10 cellular contexts compared by ENCODE assay signal in the genomic region with DNA sequence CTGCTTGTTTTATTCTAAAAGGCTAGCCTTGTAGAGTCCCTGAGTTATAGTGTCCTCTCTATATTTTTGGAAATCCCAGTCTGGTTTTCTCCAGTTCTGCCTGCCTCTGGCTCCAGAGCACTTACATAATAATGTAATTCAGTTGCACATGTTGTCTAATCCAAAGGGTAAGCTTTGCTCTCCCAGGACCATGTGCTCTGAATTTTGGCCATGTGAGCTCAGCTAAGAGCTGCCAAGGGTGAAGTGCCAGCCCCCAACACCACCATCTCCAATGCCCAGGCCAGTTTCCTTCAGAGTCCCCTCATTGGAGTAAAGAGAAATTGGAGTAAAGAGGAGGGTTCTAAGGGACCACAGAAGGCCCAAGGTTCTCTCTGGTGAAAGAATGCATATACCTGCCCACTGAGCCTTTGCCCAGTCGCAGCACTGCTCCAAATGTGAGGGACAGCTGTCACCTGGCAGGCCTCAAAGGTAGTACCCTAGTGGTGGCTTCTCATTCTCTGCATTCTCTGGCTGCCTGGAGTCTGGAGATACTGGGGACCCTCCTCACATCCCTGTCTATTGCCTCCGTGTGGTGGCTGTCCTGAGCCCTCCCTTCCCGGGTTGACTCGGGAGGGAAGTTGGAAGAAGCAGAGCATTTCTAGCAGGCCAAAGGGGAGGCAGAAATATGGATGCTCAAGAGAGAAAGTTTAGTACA. TPM values are rescaled to one million over a fixed set of nuclear protein-coding genes. Genes with fewer than 3 reads are reported as not detected.
DNase-seq lines count a peak whose midpoint lies in the region; ATAC-seq, FAIRE-seq and TF ChIP-seq lines count a peak whose summit lies in the region.
"Had no signal": no experiment of that assay in that cellular context is flagged by ENCODE, and none has a peak within 500 bp of the region (broad histone marks: within the 10 kb centered on the region; RNA-seq: fewer than 3 reads in every experiment).

No MANE protein-coding gene starts in this region.

- no peaks in the 10 kb centered on the region for H3K36me3 ChIP-seq in GM23338 (ENCODE audit: insufficient read depth)
- H3K36me3 ChIP-seq in HepG2 (replicated peaks in 1 of 2; ENCODE audit: control insufficient read depth in 1 of 2, insufficient read depth in 2 of 2, low read length in 2 of 2) = peaks cover 6 to 26% of the 10 kb centered on the region in 2 experiments
- peaks cover 3% of the 10 kb centered on the region for H3K36me3 ChIP-seq in brain microvascular endothelial cell (replicated peaks)

- H3K27me3 Mint-ChIP-seq in GM23338 (ENCODE audit: insufficient read depth, low read depth, poor library complexity) = peaks cover 4% of the 10 kb centered on the region

- no peak overlapping the region for H3K4me3 Mint-ChIP-seq in GM23338

- in situ Hi-C loops in HepG2 (cut with HindIII; ENCODE audit: extremely low pct_ligation_motif_present, low pct_unique_long_range_greater_than_20kb) = no loop called here
- in situ Hi-C loops in brain microvascular endothelial cell (cut with HindIII; ENCODE audit: low pct_ligation_motif_present, low sequenced_read_pairs) = no loop called here

- peaks cover 26% of the 10 kb centered on the region for H3K79me2 ChIP-seq in GM23338 (replicated peaks; ENCODE audit: insufficient read depth)
- peaks cover 52% of the 10 kb centered on the region for H3K79me2 ChIP-seq in HepG2 (ENCODE audit: insufficient read depth, low read length)

- no peak overlapping the region for H3K27ac ChIP-seq in GM23338 (ENCODE audit: low read depth)
- no peak overlapping the region for H3K27ac ChIP-seq in HepG2 (ENCODE audit: extremely low read length, insufficient read depth, low read length)
- H3K27ac ChIP-seq in temporal lobe (ENCODE audit: low read depth, low read length) = peak overlapping the region; percentile 73
- no peak overlapping the region for H3K27ac ChIP-seq in brain microvascular endothelial cell
- H3K27ac ChIP-seq: neutrophil had no signal

- peak overlapping the region; percentile 7; the same call in 1 of the 2 replicates for H3K4me3 ChIP-seq in GM23338
- no peak overlapping the region for H3K4me3 ChIP-seq in HepG2 (replicated peaks in 1 of 3; ENCODE audit: insufficient read depth in 1 of 3, low read depth in 2 of 3, low read length in 3 of 3)
- H3K4me3 ChIP-seq in brain microvascular endothelial cell (ENCODE audit: low read depth, low read length) = no peak overlapping the region

- 87% methylated on average over 4 of the region's 4 CpGs for WGBS in HepG2 (ENCODE audit: low lambda C conversion rate)

- H3K4me1 Mint-ChIP-seq in GM23338 = peaks cover 54% of the 10 kb centered on the region

- CTCF ChIA-PET in HepG2 (lab: Yijun Ruan, JAX; ENCODE audit: low intra/inter-chr PET ratio, low total read pairs) = interaction anchor here (1.4 to 2.0 kb wide), 2 partner anchors 9 to 81 kb away, joined by 6 to 7 read pairs; no protein-coding TSS in a partner anchor

- TF ChIP-seq EP300 in HepG2 (IDR thresholded peaks at IDR 0.05; ENCODE audit: low read depth in 2 of 2, low read length in 2 of 2) (no peak), HepG2 (CRISPR knock-in tag; IDR thresholded peaks at IDR 0.05; ENCODE audit: borderline replicate concordance) (no peak)

- no peaks in the 10 kb centered on the region for H3K9me3 ChIP-seq in HepG2 (ENCODE audit: low read length)
- H3K9me3 ChIP-seq: neutrophil had no signal

- H2AFZ ChIP-seq in GM23338 (no peak overlapping the region), HepG2 (ENCODE audit: low read length) (no peak overlapping the region)

- DNase-seq in GM23338 (ENCODE audit: low spot score) (peak; percentile 66), anterior cingulate cortex (lab: John Stamatoyannopoulos, UW) (peak in 39 of 58 donors; percentile 9 to 76 (median 35)), HepG2 (ENCODE audit: low spot score) (no peak), brain microvascular endothelial cell (no peak)
- DNase-seq: NCI-H1436 treated with DMSO at 0.1 percent for 48 hours had no signal

- TF ChIP-seq CTCF in GM23338 (conservative IDR thresholded peaks at IDR 0.05; ENCODE audit: low read depth in 2 of 2) (no peak), HepG2 (CRISPR knock-in tag; IDR thresholded peaks at IDR 0.05) (no peak), brain microvascular endothelial cell (IDR thresholded peaks at IDR 0.05; ENCODE audit: low read depth, low read length, missing control alignments) (no peak)

- TF ChIP-seq POLR2A in HepG2 (IDR thresholded peaks at IDR 0.05; ENCODE audit: insufficient read depth in 1 of 2, low read depth in 2 of 2, low read length in 2 of 2) = no peak

- no peak overlapping the region for H3K9ac ChIP-seq in HepG2 (ENCODE audit: insufficient read depth, low read depth, low read length)

- H3K4me2 ChIP-seq in GM23338 (peak overlapping the region; percentile 36), HepG2 (ENCODE audit: low read depth, low read length) (no peak overlapping the region)

- FAIRE-seq in HepG2 (lab: Jason Lieb, UNC) = no peak

- no peaks in the 10 kb centered on the region for H3K36me3 Mint-ChIP-seq in GM23338 (ENCODE audit: low read depth)

- H4K20me1 ChIP-seq in GM23338 (replicated peaks; ENCODE audit: insufficient read depth) = peaks cover 40% of the 10 kb centered on the region
- H4K20me1 ChIP-seq in HepG2 (ENCODE audit: insufficient read depth, low read length) = peaks cover 45% of the 10 kb centered on the region

- ATAC-seq in GM23338 (peak; percentile 45), HepG2 (no peak), HG02588 (IDR thresholded peaks at IDR 0.05; ENCODE audit: unreplicated experiment) (no peak), HG03135 (IDR thresholded peaks at IDR 0.05; ENCODE audit: unreplicated experiment) (no peak), GM19395 (IDR thresholded peaks at IDR 0.05; ENCODE audit: unreplicated experiment) (no peak)

- no peak overlapping the region for H3K27ac Mint-ChIP-seq in GM23338

- H3K9me3 Mint-ChIP-seq in GM23338 = no peaks in the 10 kb centered on the region

- H3F3A ChIP-seq in GM23338 (replicated peaks; ENCODE audit: low read depth) = 0 out of 2 replicates have a peak, but pooled peaks cover 4% of the 10 kb centered on the region

- no peaks in the 10 kb centered on the region for H3K9me2 ChIP-seq in GM23338 (ENCODE audit: insufficient read depth)

- no peak for TF ChIP-seq RAD21 in HepG2 (CRISPR knock-in tag; IDR thresholded peaks at IDR 0.05)

- BruUV-seq in HepG2 (replicated peaks; lab: Mats Ljungman, UMichigan) = no TSS peak

- POLR2A ChIA-PET in HepG2 (lab: Yijun Ruan, JAX) = no interaction called here

- intact Hi-C loops in HepG2 (cut with micrococcal nuclease; ENCODE audit: unreplicated experiment) = no loop called here

- H3K4me1 ChIP-seq in GM23338 (ENCODE audit: insufficient read depth) = peaks cover 50% of the 10 kb centered on the region
- H3K4me1 ChIP-seq in HepG2 (ENCODE audit: insufficient read depth, low read length) = peaks cover 47% of the 10 kb centered on the region

- H3K27me3 ChIP-seq in GM23338 (ENCODE audit: insufficient read depth) (peaks cover 14% of the 10 kb centered on the region; the same call in 1 of the 2 replicates), HepG2 (ENCODE audit: control insufficient read depth in 1 of 2, insufficient read depth in 2 of 2, low read length in 2 of 2) (no peaks in the 10 kb centered on the region; a peak in 1 of 5 replicates), brain microvascular endothelial cell (replicated peaks) (no peaks in the 10 kb centered on the region)
- H3K27me3 ChIP-seq: neutrophil had no signal

RNA-seq across cellular contexts. Expression of a gene that starts 4.9 kb away (rescaled TPM):
- 14.6 and 15.4 TPM in 2 replicates for total RNA-seq in GM23338 (2014; rRNA removed; shearing (Covaris generic))
- polyA plus RNA-seq in GM23338 (2016; fragmentation: Nextera tagmentation; extraction: Ambion mirVana) (5.6 and 9.5 TPM in 2 replicates), HepG2 (2011; rRNA removed) (10.0 and 10.1 TPM in 2 replicates)
- total RNA-seq in HepG2 (2016; rRNA removed; fragmentation: Illumina TruSeq; extraction: Trizol) (8.8 and 12.2 TPM in 2 replicates), temporal lobe (33.9 TPM)
- total RNA-seq in HepG2 (2016; cell fraction: cytosol; rRNA removed; fragmentation: Illumina TruSeq; extraction: Trizol; ENCODE audit: low read depth) = 8.5 and 9.2 TPM in 2 replicates
- 7.8 and 11.7 TPM in 2 replicates for total RNA-seq in HepG2 (2016; cell fraction: insoluble cytoplasmic fraction; rRNA removed; fragmentation: Illumina TruSeq; extraction: Trizol)
- total RNA-seq in HepG2 (2016; cell fraction: membrane; rRNA removed; fragmentation: Illumina TruSeq; extraction: Trizol) = 7.7 and 7.9 TPM in 2 replicates
- 14.4 and 18.4 TPM in 2 replicates for total RNA-seq in HepG2 (2016; cell fraction: nucleus; rRNA removed; fragmentation: Illumina TruSeq; extraction: Trizol)
- polyA plus RNA-seq in HepG2 (2011; cell fraction: cytosol; rRNA removed) = 4.5 and 4.8 TPM in 2 replicates
- 42.1 and 49.3 TPM in 2 replicates for polyA plus RNA-seq in HepG2 (2011; cell fraction: nucleus; rRNA removed)
- polyA plus RNA-seq in HepG2 (2012) = 8.4 and 8.8 TPM in 2 replicates
- 0.70 and 0.83 TPM in 2 replicates for polyA plus RNA-seq in HepG2 (2016; cell fraction: cytosol; fragmentation: Illumina TruSeq; extraction: Trizol; ENCODE audit: low read depth)
- 6.0 and 7.6 TPM in 2 replicates for polyA plus RNA-seq in HepG2 (2016; cell fraction: insoluble cytoplasmic fraction; fragmentation: Illumina TruSeq; extraction: Trizol; ENCODE audit: low read depth)
- polyA plus RNA-seq in HepG2 (2016; cell fraction: membrane; fragmentation: Illumina TruSeq; extraction: Trizol; ENCODE audit: low read depth) = 1.9 and 2.1 TPM in 2 replicates
- 27.9 and 28.8 TPM in 2 replicates for polyA plus RNA-seq in HepG2 (2016; cell fraction: nucleus; fragmentation: Illumina TruSeq; extraction: Trizol; ENCODE audit: insufficient read depth, low read depth)
- polyA minus RNA-seq in HepG2 (2011; rRNA and poly(A)+ RNA removed; ENCODE audit: low replicate concordance) = 28.6 and 30.6 TPM in 2 replicates
- polyA minus RNA-seq in HepG2 (2011; cell fraction: cytosol; rRNA and poly(A)+ RNA removed) = 7.2 and 7.8 TPM in 2 replicates
- polyA minus RNA-seq in HepG2 (2011; cell fraction: nucleus; rRNA and poly(A)+ RNA removed) = 25.4 and 26.0 TPM in 2 replicates

RNA-seq across cellular contexts. Expression of a gene that starts 33.3 kb away (rescaled TPM):
- 34.1 and 39.4 TPM in 2 replicates for total RNA-seq in GM23338 (2014; rRNA removed; shearing (Covaris generic))
- polyA plus RNA-seq in GM23338 (2016; fragmentation: Nextera tagmentation; extraction: Ambion mirVana) (5.9 and 6.8 TPM in 2 replicates), HepG2 (2011; rRNA removed) (2.2 and 3.1 TPM in 2 replicates)
- total RNA-seq in HepG2 (2016; rRNA removed; fragmentation: Illumina TruSeq; extraction: Trizol) (3.0 and 4.2 TPM in 2 replicates), temporal lobe (75.0 TPM)
- 1.8 and 1.9 TPM in 2 replicates for total RNA-seq in HepG2 (2016; cell fraction: cytosol; rRNA removed; fragmentation: Illumina TruSeq; extraction: Trizol; ENCODE audit: low read depth)
- total RNA-seq in HepG2 (2016; cell fraction: insoluble cytoplasmic fraction; rRNA removed; fragmentation: Illumina TruSeq; extraction: Trizol) = 4.1 and 4.2 TPM in 2 replicates
- 4.9 and 5.4 TPM in 2 replicates for total RNA-seq in HepG2 (2016; cell fraction: membrane; rRNA removed; fragmentation: Illumina TruSeq; extraction: Trizol)
- total RNA-seq in HepG2 (2016; cell fraction: nucleus; rRNA removed; fragmentation: Illumina TruSeq; extraction: Trizol) = 2.2 and 2.8 TPM in 2 replicates
- 2.2 and 3.1 TPM in 2 replicates for polyA plus RNA-seq in HepG2 (2011; cell fraction: cytosol; rRNA removed)
- 5.3 and 6.8 TPM in 2 replicates for polyA plus RNA-seq in HepG2 (2011; cell fraction: nucleus; rRNA removed)
- polyA plus RNA-seq in HepG2 (2012) = 1.2 and 1.9 TPM in 2 replicates
- polyA plus RNA-seq in HepG2 (2016; cell fraction: cytosol; fragmentation: Illumina TruSeq; extraction: Trizol; ENCODE audit: low read depth) = 2.5 and 2.9 TPM in 2 replicates
- polyA plus RNA-seq in HepG2 (2016; cell fraction: insoluble cytoplasmic fraction; fragmentation: Illumina TruSeq; extraction: Trizol; ENCODE audit: low read depth) = 4.7 and 5.0 TPM in 2 replicates
- 5.4 and 6.2 TPM in 2 replicates for polyA plus RNA-seq in HepG2 (2016; cell fraction: membrane; fragmentation: Illumina TruSeq; extraction: Trizol; ENCODE audit: low read depth)
- polyA plus RNA-seq in HepG2 (2016; cell fraction: nucleus; fragmentation: Illumina TruSeq; extraction: Trizol; ENCODE audit: insufficient read depth, low read depth) = 5.6 and 7.4 TPM in 2 replicates
- 1.2 and 6.3 TPM in 2 replicates for polyA minus RNA-seq in HepG2 (2011; rRNA and poly(A)+ RNA removed; ENCODE audit: low replicate concordance)
- 2.4 TPM in 2 replicates for polyA minus RNA-seq in HepG2 (2011; cell fraction: cytosol; rRNA and poly(A)+ RNA removed)
- 1.2 TPM in 2 replicates for polyA minus RNA-seq in HepG2 (2011; cell fraction: nucleus; rRNA and poly(A)+ RNA removed)

RNA-seq across cellular contexts. Expression of a gene that starts 47.2 kb away (rescaled TPM):
- 6.9 and 11.0 TPM in 2 replicates for total RNA-seq in GM23338 (2014; rRNA removed; shearing (Covaris generic))
- polyA plus RNA-seq in GM23338 (2016; fragmentation: Nextera tagmentation; extraction: Ambion mirVana) (6.8 and 7.7 TPM in 2 replicates), HepG2 (2011; rRNA removed) (2.6 and 2.9 TPM in 2 replicates)
- total RNA-seq in HepG2 (2016; rRNA removed; fragmentation: Illumina TruSeq; extraction: Trizol) (6.1 and 7.0 TPM in 2 replicates), temporal lobe (5.9 TPM)
- total RNA-seq in HepG2 (2016; cell fraction: cytosol; rRNA removed; fragmentation: Illumina TruSeq; extraction: Trizol; ENCODE audit: low read depth) = 2.8 and 3.3 TPM in 2 replicates
- total RNA-seq in HepG2 (2016; cell fraction: insoluble cytoplasmic fraction; rRNA removed; fragmentation: Illumina TruSeq; extraction: Trizol) = 5.8 and 7.5 TPM in 2 replicates
- total RNA-seq in HepG2 (2016; cell fraction: membrane; rRNA removed; fragmentation: Illumina TruSeq; extraction: Trizol) = 9.9 and 10.1 TPM in 2 replicates
- 8.9 and 10.1 TPM in 2 replicates for total RNA-seq in HepG2 (2016; cell fraction: nucleus; rRNA removed; fragmentation: Illumina TruSeq; extraction: Trizol)
- 1.8 and 3.3 TPM in 2 replicates for polyA plus RNA-seq in HepG2 (2011; cell fraction: cytosol; rRNA removed)
- 5.3 and 6.1 TPM in 2 replicates for polyA plus RNA-seq in HepG2 (2011; cell fraction: nucleus; rRNA removed)
- 5.5 and 7.2 TPM in 2 replicates for polyA plus RNA-seq in HepG2 (2012)
- 4.4 and 5.2 TPM in 2 replicates for polyA plus RNA-seq in HepG2 (2016; cell fraction: cytosol; fragmentation: Illumina TruSeq; extraction: Trizol; ENCODE audit: low read depth)
- 8.6 and 9.4 TPM in 2 replicates for polyA plus RNA-seq in HepG2 (2016; cell fraction: insoluble cytoplasmic fraction; fragmentation: Illumina TruSeq; extraction: Trizol; ENCODE audit: low read depth)
- 10.8 and 11.1 TPM in 2 replicates for polyA plus RNA-seq in HepG2 (2016; cell fraction: membrane; fragmentation: Illumina TruSeq; extraction: Trizol; ENCODE audit: low read depth)
- polyA plus RNA-seq in HepG2 (2016; cell fraction: nucleus; fragmentation: Illumina TruSeq; extraction: Trizol; ENCODE audit: insufficient read depth, low read depth) = 11.8 and 12.4 TPM in 2 replicates
- 22.9 and 26.1 TPM in 2 replicates for polyA minus RNA-seq in HepG2 (2011; rRNA and poly(A)+ RNA removed; ENCODE audit: low replicate concordance)
- 6.5 and 8.0 TPM in 2 replicates for polyA minus RNA-seq in HepG2 (2011; cell fraction: cytosol; rRNA and poly(A)+ RNA removed)
- 3.4 and 5.5 TPM in 2 replicates for polyA minus RNA-seq in HepG2 (2011; cell fraction: nucleus; rRNA and poly(A)+ RNA removed)

RNA-seq across cellular contexts. Expression of a gene that starts 54.9 kb away (rescaled TPM):
- 1.1 TPM in 1 of 2 replicates, not detected in the other for total RNA-seq in GM23338 (2014; rRNA removed; shearing (Covaris generic))
- polyA plus RNA-seq in GM23338 (2016; fragmentation: Nextera tagmentation; extraction: Ambion mirVana) = not detected in 2 replicates
- 0.73 TPM in 1 of 2 replicates, not detected in the other for total RNA-seq in HepG2 (2016; rRNA removed; fragmentation: Illumina TruSeq; extraction: Trizol)
- total RNA-seq in HepG2 (2016; cell fraction: cytosol; rRNA removed; fragmentation: Illumina TruSeq; extraction: Trizol; ENCODE audit: low read depth) = not detected in 2 replicates
- 0.27 and 0.52 TPM in 2 replicates for total RNA-seq in HepG2 (2016; cell fraction: insoluble cytoplasmic fraction; rRNA removed; fragmentation: Illumina TruSeq; extraction: Trizol)
- total RNA-seq in HepG2 (2016; cell fraction: membrane; rRNA removed; fragmentation: Illumina TruSeq; extraction: Trizol) = not detected in 2 replicates
- total RNA-seq in HepG2 (2016; cell fraction: nucleus; rRNA removed; fragmentation: Illumina TruSeq; extraction: Trizol) = 1.3 TPM in 1 of 2 replicates, not detected in the other
- polyA plus RNA-seq in HepG2 (2011; rRNA removed) = 0.22 and 0.44 TPM in 2 replicates
- not detected in 2 replicates for polyA plus RNA-seq in HepG2 (2011; cell fraction: cytosol; rRNA removed)
- 2.4 and 5.3 TPM in 2 replicates for polyA plus RNA-seq in HepG2 (2011; cell fraction: nucleus; rRNA removed)
- 0.27 TPM in 1 of 2 replicates, not detected in the other for polyA plus RNA-seq in HepG2 (2012)
- not detected in 2 replicates for polyA plus RNA-seq in HepG2 (2016; cell fraction: cytosol; fragmentation: Illumina TruSeq; extraction: Trizol; ENCODE audit: low read depth)
- not detected in 2 replicates for polyA plus RNA-seq in HepG2 (2016; cell fraction: insoluble cytoplasmic fraction; fragmentation: Illumina TruSeq; extraction: Trizol; ENCODE audit: low read depth)
- polyA plus RNA-seq in HepG2 (2016; cell fraction: membrane; fragmentation: Illumina TruSeq; extraction: Trizol; ENCODE audit: low read depth) = not detected in 2 replicates
- not detected in 2 replicates for polyA plus RNA-seq in HepG2 (2016; cell fraction: nucleus; fragmentation: Illumina TruSeq; extraction: Trizol; ENCODE audit: insufficient read depth, low read depth)
- polyA minus RNA-seq in HepG2 (2011; rRNA and poly(A)+ RNA removed; ENCODE audit: low replicate concordance) = 4.0 and 13.4 TPM in 2 replicates
- polyA minus RNA-seq in HepG2 (2011; cell fraction: cytosol; rRNA and poly(A)+ RNA removed) = not detected in 2 replicates
- 7.2 and 7.8 TPM in 2 replicates for polyA minus RNA-seq in HepG2 (2011; cell fraction: nucleus; rRNA and poly(A)+ RNA removed)
- 0.25 TPM for total RNA-seq in temporal lobe

Comparison
In these comparisons a context has a peak if more than half of its experiments do, and no peak if none do; other contexts are left out.
1. DNase-seq: peak in GM23338 (single experiment) and anterior cingulate cortex (39 of 58); none in HepG2 (single experiment) and brain microvascular endothelial cell (single experiment).